Comparison of ENCODE assay signal across 10 cellular contexts in genomic region chrX:30513284-30513683, GRCh38.
DNase-seq lines count a peak whose midpoint lies in the region; ATAC-seq and TF ChIP-seq lines count a peak whose summit lies in the region.
"Had no signal": no experiment of that assay in that cellular context is flagged by ENCODE, and none has a peak within 500 bp of the region (broad histone marks: within the 10 kb centered on the region; RNA-seq: fewer than 3 reads in every experiment).

No MANE protein-coding gene starts in this region.

- DNase-seq in GM12865 (ENCODE audit: low read depth) (peak; percentile 17), HFF-Myc (ENCODE audit: extremely low read depth, low read depth) (no peak), lower lobe of right lung (no peak), NCI-H146 (lab: John Stamatoyannopoulos, UW) (no peak), NCI-H226 (no peak), EL (no peak)
- no peak for DNase-seq in activated T-cell treated with anti-CD3 and anti-CD28 coated beads, Interleukin-2, amount 50 U/mL, for 24 hours
- DNase-seq: activated T-cell treated with anti-CD3 and anti-CD28 coated beads, Interleukin-2, amount 50 U/mL, for 72 hours; NCI-H2227 treated with DMSO at 0.1 percent for 48 hours had no signal

- H3K27me3 ChIP-seq in lower lobe of right lung (ENCODE audit: low read depth): no peaks in the 10 kb centered on the region

- no peaks in the 10 kb centered on the region for H3K4me1 ChIP-seq in lower lobe of right lung

- ATAC-seq in lower lobe of right lung: no peak
- ATAC-seq: activated T-cell treated with anti-CD3 and anti-CD28 coated beads, Interleukin-2, amount 50 U/mL, for 72 hours had no signal

- H3K27ac Mint-ChIP-seq in activated T-cell treated with anti-CD3 and anti-CD28 coated beads, Interleukin-2, amount 50 U/mL, for 24 hours: no peak overlapping the region
- H3K27ac Mint-ChIP-seq: activated T-cell treated with anti-CD3 and anti-CD28 coated beads, Interleukin-2, amount 50 U/mL, for 72 hours had no signal

- H3K36me3 ChIP-seq in lower lobe of right lung: no peaks in the 10 kb centered on the region

- no peak overlapping the region for H3K4me3 Mint-ChIP-seq in activated T-cell treated with anti-CD3 and anti-CD28 coated beads, Interleukin-2, amount 50 U/mL, for 24 hours
- H3K4me3 Mint-ChIP-seq: activated T-cell treated with anti-CD3 and anti-CD28 coated beads, Interleukin-2, amount 50 U/mL, for 72 hours had no signal

- peaks cover 15% of the 10 kb centered on the region for H3K27me3 Mint-ChIP-seq in activated T-cell treated with anti-CD3 and anti-CD28 coated beads, Interleukin-2, amount 50 U/mL, for 24 hours

- H3K27ac ChIP-seq in lower lobe of right lung: no peak overlapping the region

- H3K4me3 ChIP-seq in GM12865 (ENCODE audit: low read depth, low read length) (no peak overlapping the region), HFF-Myc (replicated peaks; ENCODE audit: low read depth, low read length) (no peak overlapping the region), WI38 (ENCODE audit: low read depth, low read length) (no peak overlapping the region), lower lobe of right lung (no peak overlapping the region)

- no peaks in the 10 kb centered on the region for H3K9me3 Mint-ChIP-seq in activated T-cell treated with anti-CD3 and anti-CD28 coated beads, Interleukin-2, amount 50 U/mL, for 24 hours
- H3K9me3 Mint-ChIP-seq: activated T-cell treated with anti-CD3 and anti-CD28 coated beads, Interleukin-2, amount 50 U/mL, for 72 hours had no signal

- H3K36me3 Mint-ChIP-seq in activated T-cell treated with anti-CD3 and anti-CD28 coated beads, Interleukin-2, amount 50 U/mL, for 24 hours (ENCODE audit: low read depth): no peaks in the 10 kb centered on the region

- no peaks in the 10 kb centered on the region for H3K9me3 ChIP-seq in lower lobe of right lung

- no peaks in the 10 kb centered on the region for H3K4me1 Mint-ChIP-seq in activated T-cell treated with anti-CD3 and anti-CD28 coated beads, Interleukin-2, amount 50 U/mL, for 24 hours (ENCODE audit: low read depth)

- intact Hi-C loops in lower lobe of right lung (cut with DNase I): no loop called here

- peak; percentile 29 for TF ChIP-seq CTCF in GM12865 (IDR thresholded peaks at IDR 0.05; ENCODE audit: insufficient read depth, low read depth, low read length, missing control alignments)
- TF ChIP-seq CTCF in HFF-Myc (IDR thresholded peaks at IDR 0.05; ENCODE audit: low read depth, low read length, missing control alignments): peak; percentile 34
- peak; percentile 25; the same call in 1 of the 2 replicates for TF ChIP-seq CTCF in WI38 (IDR thresholded peaks at IDR 0.05; ENCODE audit: low read depth, low read length)
- TF ChIP-seq CTCF in lower lobe of right lung (IDR thresholded peaks at IDR 0.05): peak; percentile 21
